Comparison of ENCODE assay signal across 12 cellular contexts in the genomic region with DNA sequence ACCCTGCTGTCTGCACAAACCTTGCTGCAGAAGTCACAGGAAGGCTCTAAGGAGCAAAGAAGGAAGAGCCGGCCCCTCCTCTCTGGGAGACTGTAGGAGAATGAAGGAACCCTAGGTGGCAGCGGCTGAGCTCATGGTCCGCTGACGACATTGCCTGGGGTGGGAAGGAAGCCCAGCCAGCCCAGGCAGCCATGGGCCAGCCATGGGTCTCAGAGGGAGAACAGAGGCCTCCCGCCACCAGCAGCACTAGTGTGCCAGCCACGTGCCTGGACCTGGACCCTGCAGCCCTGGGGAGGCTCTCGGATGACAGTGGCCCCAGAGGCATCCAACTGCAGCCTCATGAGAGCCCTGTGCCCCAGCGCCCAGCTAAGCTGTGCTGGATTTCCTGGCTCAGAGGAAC. TPM values are rescaled to one million over a fixed set of nuclear protein-coding genes. Genes with fewer than 3 reads are reported as not detected.
DNase-seq lines count a peak whose midpoint lies in the region; ATAC-seq and TF ChIP-seq lines count a peak whose summit lies in the region.
"Had no signal": no experiment of that assay in that cellular context is flagged by ENCODE, and none has a peak within 500 bp of the region (broad histone marks: within the 10 kb centered on the region; RNA-seq: fewer than 3 reads in every experiment).

No MANE protein-coding gene starts in this region.

- H2AFZ ChIP-seq in neural progenitor cell (replicated peaks): no peak overlapping the region

- no peaks in the 10 kb centered on the region; a peak in 1 of 22 replicates for H3K27me3 ChIP-seq in BLaER1 treated with 17β-estradiol and CSF1 and Interleukin-3, amounts not matched to agents 10 nM and 100 nM
- H3K27me3 ChIP-seq in gastroesophageal sphincter (no peaks in the 10 kb centered on the region), neural progenitor cell (no peaks in the 10 kb centered on the region)

- H4K20me1 ChIP-seq in BLaER1 treated with 17β-estradiol and CSF1 and Interleukin-3, amounts not matched to agents 10 nM and 100 nM: peaks cover 0 to 13% (median 0%) of the 10 kb centered on the region in 11 experiments; a peak in 1 of 22 replicates
- H4K20me1 ChIP-seq in neural progenitor cell (ENCODE audit: low read depth): no peaks in the 10 kb centered on the region

- ATAC-seq in gastroesophageal sphincter (peak; percentile 23), HG02840 (IDR thresholded peaks at IDR 0.05; ENCODE audit: low FRiP score, unreplicated experiment) (no peak)
- ATAC-seq: naive thymus-derived CD8-positive, alpha-beta T cell had no signal

- peaks cover 5% of the 10 kb centered on the region for H3K9me3 Mint-ChIP-seq in neural progenitor cell

- H3K4me3 Mint-ChIP-seq in neural progenitor cell: no peak overlapping the region
- H3K4me3 Mint-ChIP-seq: CD4-positive, alpha-beta memory T cell; naive thymus-derived CD8-positive, alpha-beta T cell had no signal

- H3K27ac ChIP-seq in BLaER1 treated with 17β-estradiol and CSF1 and Interleukin-3, amounts not matched to agents 10 nM and 100 nM: no peak overlapping the region
- H3K27ac ChIP-seq in gastroesophageal sphincter (no peak overlapping the region), neural progenitor cell (no peak overlapping the region)

- no peak overlapping the region for H3K9ac ChIP-seq in BLaER1 treated with 17β-estradiol and CSF1 and Interleukin-3, amounts not matched to agents 10 nM and 100 nM
- no peak overlapping the region for H3K9ac ChIP-seq in neural progenitor cell

- WGBS in gastroesophageal sphincter (ENCODE audit: low coverage in 1 of 2), 2 donors: 55 to 60% methylated on average over 1 to 2 of the region's 8 CpGs

- peaks cover 13% of the 10 kb centered on the region for H3K27me3 Mint-ChIP-seq in neural progenitor cell (ENCODE audit: insufficient read depth, low read depth)

- peaks cover 0 to 24% (median 16%) of the 10 kb centered on the region in 10 experiments; a peak in 14 of 20 replicates for H3K4me1 ChIP-seq in BLaER1 treated with 17β-estradiol and CSF1 and Interleukin-3, amounts not matched to agents 10 nM and 100 nM
- H3K4me1 ChIP-seq in gastroesophageal sphincter (peaks cover 0 to 12% (median 0%) of the 10 kb centered on the region in 3 donors), neural progenitor cell (peaks cover 38% of the 10 kb centered on the region)

- no peaks in the 10 kb centered on the region for H3K79me2 ChIP-seq in neural progenitor cell (ENCODE audit: low read depth)

- no peaks in the 10 kb centered on the region for H3K36me3 ChIP-seq in BLaER1 treated with 17β-estradiol and CSF1 and Interleukin-3, amounts not matched to agents 10 nM and 100 nM
- H3K36me3 ChIP-seq in gastroesophageal sphincter (no peaks in the 10 kb centered on the region), neural progenitor cell (no peaks in the 10 kb centered on the region)

- H3K36me3 Mint-ChIP-seq in neural progenitor cell: no peaks in the 10 kb centered on the region
- H3K36me3 Mint-ChIP-seq: CD4-positive, alpha-beta memory T cell; naive thymus-derived CD8-positive, alpha-beta T cell had no signal

- no peaks in the 10 kb centered on the region for H3K9me3 ChIP-seq in BLaER1 treated with 17β-estradiol and CSF1 and Interleukin-3, amounts not matched to agents 10 nM and 100 nM (replicated peaks in 1 of 11)
- H3K9me3 ChIP-seq in gastroesophageal sphincter (no peaks in the 10 kb centered on the region), neural progenitor cell (ENCODE audit: low read depth) (no peaks in the 10 kb centered on the region)

- peak overlapping the region in 9 of 11 experiments; percentile 13 to 61 (median 28); a peak in 13 of 22 replicates for H3K4me2 ChIP-seq in BLaER1 treated with 17β-estradiol and CSF1 and Interleukin-3, amounts not matched to agents 10 nM and 100 nM
- no peak overlapping the region for H3K4me2 ChIP-seq in neural progenitor cell

- no peak for TF ChIP-seq RAD21 in Ishikawa (IDR thresholded peaks at IDR 0.05; ENCODE audit: low read depth)

- H3K4me1 Mint-ChIP-seq in neural progenitor cell: peaks cover 46% of the 10 kb centered on the region

- H3K4me3 ChIP-seq in BLaER1 treated with 17β-estradiol and CSF1 and Interleukin-3, amounts not matched to agents 10 nM and 100 nM: no peak overlapping the region
- H3K4me3 ChIP-seq in gastroesophageal sphincter (no peak overlapping the region), neural progenitor cell (no peak overlapping the region)

- peak overlapping the region; percentile 63 for H3K27ac Mint-ChIP-seq in neural progenitor cell
- H3K27ac Mint-ChIP-seq: CD4-positive, alpha-beta memory T cell had no signal

- TF ChIP-seq EP300 in Ishikawa (IDR thresholded peaks at IDR 0.05; ENCODE audit: borderline replicate concordance): no peak
- no peak for TF ChIP-seq EP300 in gastroesophageal sphincter (IDR thresholded peaks at IDR 0.05)

- no peak for TF ChIP-seq CTCF in gastroesophageal sphincter (IDR thresholded peaks at IDR 0.05)
- TF ChIP-seq CTCF in neural progenitor cell (IDR thresholded peaks at IDR 0.05): no peak

- no peak for TF ChIP-seq POLR2A in gastroesophageal sphincter (IDR thresholded peaks at IDR 0.05)

- H3F3A ChIP-seq in neural progenitor cell (ENCODE audit: low read depth): peaks cover 13% of the 10 kb centered on the region

- DNase-seq in neural progenitor cell (ENCODE audit: low spot score) (peak; percentile 43), GOT3 (lab: John Stamatoyannopoulos, UW) (no peak), AG08395 (ENCODE audit: low spot score) (no peak), GM03348 (ENCODE audit: low spot score) (no peak)
- DNase-seq: CD4-positive, alpha-beta memory T cell; KG1; NCI-H2081 treated with DMSO at 0.1 percent for 48 hours had no signal

TF ChIP-seq in Ishikawa, 13 proteins besides CTCF, POLR2A, EP300 and RAD21:
- TF ChIP-seq EGR1 (IDR thresholded peaks at IDR 0.05) (no peak), YY1 (IDR thresholded peaks at IDR 0.05; ENCODE audit: low read depth) (no peak), TCF12 (IDR thresholded peaks at IDR 0.05; ENCODE audit: low read depth) (no peak)
- TF ChIP-seq, protein P1, sequence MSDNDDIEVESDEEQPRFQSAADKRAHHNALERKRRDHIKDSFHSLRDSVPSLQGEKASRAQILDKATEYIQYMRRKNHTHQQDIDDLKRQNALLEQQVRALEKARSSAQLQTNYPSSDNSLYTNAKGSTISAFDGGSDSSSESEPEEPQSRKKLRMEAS (IDR thresholded peaks at IDR 0.05): peak; percentile 40

RNA-seq across cellular contexts. Expression of a gene that starts 49.2 kb away (rescaled TPM):
- 10 to 100 TPM; 17.6 to 31.1 (median 24.2) TPM for total RNA-seq in gastroesophageal sphincter
- total RNA-seq in neural progenitor cell (ENCODE audit: low replicate concordance): 28.5 and 42.7 TPM in 2 replicates
